Comparison of ENCODE assay signal across 8 cellular contexts in genomic region chr1:27660300-27660837, GRCh38. TPM values are rescaled to one million over a fixed set of nuclear protein-coding genes. Genes with fewer than 3 reads are reported as not detected.
A peak's percentile ranks its signal among the peaks of the same experiment; 100 is the strongest.
DNase-seq lines count a peak whose midpoint lies in the region; ATAC-seq and TF ChIP-seq lines count a peak whose summit lies in the region.

No MANE protein-coding gene starts in this region.

- H3K79me2 ChIP-seq in PC-9 (ENCODE audit: low read depth): no peaks in the 10 kb centered on the region

- TF ChIP-seq CTCF in GM06990 (IDR thresholded peaks at IDR 0.05; ENCODE audit: insufficient read depth, low read length, poor library complexity, severe bottlenecking) (no peak), PC-9 (conservative IDR thresholded peaks at IDR 0.05) (no peak), progenitor cell of endocrine pancreas (IDR thresholded peaks at IDR 0.05; ENCODE audit: unreplicated experiment) (no peak)

- H3K9me3 Mint-ChIP-seq in progenitor cell of endocrine pancreas (ENCODE audit: low read depth): no peaks in the 10 kb centered on the region

- no TSS peak for BruUV-seq in PC-9 (replicated peaks; lab: Mats Ljungman, UMichigan)

- H3K9me3 ChIP-seq in PC-9 (ENCODE audit: insufficient read depth, low read depth): no peaks in the 10 kb centered on the region

- no peak for ATAC-seq in GM21423 (IDR thresholded peaks at IDR 0.05; ENCODE audit: unreplicated experiment)

- H3K4me2 ChIP-seq in PC-9: peak overlapping the region; percentile 60

- peaks cover 4% of the 10 kb centered on the region for H3K4me1 Mint-ChIP-seq in progenitor cell of endocrine pancreas (ENCODE audit: low read depth)

- no peak overlapping the region for H3K27ac ChIP-seq in PC-9
- peak overlapping the region; percentile 87 for H3K27ac ChIP-seq in epithelial cell of prostate

- H3K9me2 ChIP-seq in PC-9 (ENCODE audit: insufficient read depth): no peaks in the 10 kb centered on the region

- H3F3A ChIP-seq in PC-9 (ENCODE audit: insufficient read depth, low read depth): peaks cover 21% of the 10 kb centered on the region; the same call in 1 of the 2 replicates

- H3K4me1 ChIP-seq in PC-9 (replicated peaks; ENCODE audit: insufficient read depth): peaks cover 9% of the 10 kb centered on the region; the same call in 1 of the 2 replicates

- CTCF ChIA-PET in PC-9 (lab: Charles Lee): no interaction called here

- no peaks in the 10 kb centered on the region for H4K20me1 ChIP-seq in PC-9 (ENCODE audit: insufficient read depth)

- no peaks in the 10 kb centered on the region for H3K36me3 Mint-ChIP-seq in progenitor cell of endocrine pancreas (ENCODE audit: insufficient read depth)

- POLR2A ChIA-PET in PC-9 (lab: Charles Lee; ENCODE audit: unreplicated experiment): interaction anchor here (0.5 kb wide), 1 partner anchor 510 kb away, joined by 3 read pairs; no protein-coding TSS in a partner anchor

- H3K27me3 Mint-ChIP-seq in progenitor cell of endocrine pancreas: peaks cover 25% of the 10 kb centered on the region

- H3K36me3 ChIP-seq in GM06990 (ENCODE audit: control insufficient read depth, insufficient read depth, low read length): no peaks in the 10 kb centered on the region
- no peaks in the 10 kb centered on the region for H3K36me3 ChIP-seq in PC-9 (ENCODE audit: low read depth)

- no peak for DNase-seq in GM06990 (ENCODE audit: extremely low read depth, insufficient read length)
- DNase-seq in PC-9: no peak
- no peak for DNase-seq in epithelial cell of prostate (ENCODE audit: low read depth, low spot score)
- DNase-seq in progenitor cell of endocrine pancreas (ENCODE audit: low spot score, unreplicated experiment): no peak
- DNase-seq in NCI-H146 (lab: John Stamatoyannopoulos, UW): no peak
- DNase-seq in NCI-H526 treated with DMSO at 0.1 percent for 48 hours (lab: John Stamatoyannopoulos, UW): no peak
- DNase-seq in NCI-H1694 treated with DMSO at 0.1 percent for 48 hours (lab: John Stamatoyannopoulos, UW): no peak

- H3K27me3 ChIP-seq in GM06990 (replicated peaks; ENCODE audit: control insufficient read depth, insufficient read depth, low read length) (no peaks in the 10 kb centered on the region), PC-9 (ENCODE audit: insufficient read depth, low read depth) (no peaks in the 10 kb centered on the region)

- peak overlapping the region; percentile 74 for H3K4me3 Mint-ChIP-seq in progenitor cell of endocrine pancreas (ENCODE audit: low read depth)

- H3K27ac Mint-ChIP-seq in progenitor cell of endocrine pancreas: peak overlapping the region; percentile 69

- intact Hi-C loops in PC-9 (cut with micrococcal nuclease; ENCODE audit: unreplicated experiment): loop anchor here (5.0 to 10.0 kb wide), 3 partner anchors 243 to 314 kb away; no protein-coding TSS in a partner anchor

- peak overlapping the region; percentile 31 for H2AFZ ChIP-seq in PC-9

- H3K4me3 ChIP-seq in GM06990 (replicated peaks; ENCODE audit: low read depth, low read length) (peak overlapping the region; percentile 41), PC-9 (peak overlapping the region; percentile 53; the same call in 1 of the 2 replicates)

RNA-seq across cellular contexts. Expression of gene IFI6, which starts 11.6 kb away (rescaled TPM):
- total RNA-seq in PC-9 (2021): 8.6 and 16.4 TPM in 2 replicates
- total RNA-seq in progenitor cell of endocrine pancreas: 4.4 and 5.7 TPM in 2 replicates

RNA-seq across cellular contexts. Expression of gene FGR, which starts 25.4 kb away (rescaled TPM):
- total RNA-seq in PC-9 (2021) (not detected in 2 replicates), progenitor cell of endocrine pancreas (not detected in 2 replicates)

RNA-seq across cellular contexts. Expression of gene AHDC1, which starts 56.4 kb away (rescaled TPM):
- total RNA-seq in PC-9 (2021) (45.9 and 48.8 TPM in 2 replicates), progenitor cell of endocrine pancreas (53.3 and 56.3 TPM in 2 replicates)
